ENCODE assay signal across 18 cellular contexts in genomic region chr10:114584419-114584818, GRCh38.
"Had no signal": no experiment of that assay in that cellular context is flagged by ENCODE, and none has a peak within 500 bp of the region (broad histone marks: within the 10 kb centered on the region; RNA-seq: fewer than 3 reads in every experiment).

No MANE protein-coding gene starts in this region.

- H3K27me3 ChIP-seq: gastrocnemius medialis, heart left ventricle, tibial nerve, uterus had no signal

- DNase-seq: activated T-cell treated with anti-CD3 and anti-CD28 coated beads, Interleukin-2, amount 50 U/mL, for 24 hours; amygdala; gastrocnemius medialis; heart left ventricle; left colon; midbrain; naive B cell; posterior cingulate gyrus; retina; stimulated activated CD4-positive, alpha-beta T cell treated with anti-CD3 and anti-CD28 coated beads, Interleukin-4, amount 100 ng/mL, for 24 hours; stimulated activated naive CD4-positive, alpha-beta T cell treated with Interleukin-2 at 50 U/mL for 16 hours; substantia nigra; uterus had no signal

- H3K4me1 Mint-ChIP-seq: activated naive CD4-positive, alpha-beta T cell treated with anti-CD3 and anti-CD28 coated beads, Interleukin-2, amount 50 U/mL, for 24 hours; naive B cell had no signal

- H3K4me3 ChIP-seq: gastrocnemius medialis, heart left ventricle, skin epidermis, tibial nerve, uterus had no signal

- H3K4me1 ChIP-seq: uterus had no signal

- H3K27ac Mint-ChIP-seq: activated naive CD4-positive, alpha-beta T cell treated with anti-CD3 and anti-CD28 coated beads, Interleukin-2, amount 50 U/mL, for 24 hours; activated T-cell treated with anti-CD3 and anti-CD28 coated beads, Interleukin-2, amount 50 U/mL, for 24 hours; naive B cell had no signal

- H3K27ac ChIP-seq: epithelial cell of prostate, tibial nerve, uterus had no signal

- H3K4me3 Mint-ChIP-seq: activated naive CD4-positive, alpha-beta T cell treated with anti-CD3 and anti-CD28 coated beads, Interleukin-2, amount 50 U/mL, for 24 hours; activated T-cell treated with anti-CD3 and anti-CD28 coated beads, Interleukin-2, amount 50 U/mL, for 24 hours; naive B cell had no signal

- ATAC-seq: activated CD4-positive, CD25-positive, alpha-beta regulatory T cell treated with anti-CD3 and anti-CD28 coated beads, Interleukin-2, amount 50 U/mL, for 24 hours; gastrocnemius medialis; left colon had no signal

- H3K36me3 ChIP-seq: gastrocnemius medialis, tibial nerve, uterus had no signal

- H3K9me3 ChIP-seq: gastrocnemius medialis, heart left ventricle, tibial nerve, uterus had no signal

- H3K27me3 Mint-ChIP-seq: activated naive CD4-positive, alpha-beta T cell treated with anti-CD3 and anti-CD28 coated beads, Interleukin-2, amount 50 U/mL, for 24 hours had no signal

- H3K36me3 Mint-ChIP-seq: activated naive CD4-positive, alpha-beta T cell treated with anti-CD3 and anti-CD28 coated beads, Interleukin-2, amount 50 U/mL, for 24 hours; naive B cell had no signal

- H3K9me3 Mint-ChIP-seq: activated naive CD4-positive, alpha-beta T cell treated with anti-CD3 and anti-CD28 coated beads, Interleukin-2, amount 50 U/mL, for 24 hours; activated T-cell treated with anti-CD3 and anti-CD28 coated beads, Interleukin-2, amount 50 U/mL, for 24 hours had no signal
